ENCODE assay signal across 28 cellular contexts in genomic region chr1:177656598-177656997, GRCh38.
"Had no signal": no experiment of that assay in that cellular context is flagged by ENCODE, and none has a peak within 500 bp of the region (broad histone marks: within the 10 kb centered on the region; RNA-seq: fewer than 3 reads in every experiment).

No MANE protein-coding gene starts in this region.

- H3K27me3 ChIP-seq: neural progenitor cell, ovary, spleen, suprapubic skin, testis, tibial artery, transverse colon, upper lobe of right lung, uterus had no signal

- H3K9me3 ChIP-seq: ovary, psoas muscle, suprapubic skin, testis, transverse colon, upper lobe of right lung, uterus had no signal

- H3K4me1 ChIP-seq: parathyroid adenoma, psoas muscle, spleen, suprapubic skin, testis, tibial artery, transverse colon, upper lobe of right lung, uterus had no signal

- ATAC-seq: natural killer cell; right cardiac atrium; sciatic nerve; stimulated activated memory B cell treated with anti-CD40 and anti-IgM and Interleukin-4, amounts not matched to agents 10 μg/mL and 1 μg/mL and 100 μg/mL, for 72 hours; stimulated activated naive CD8-positive, alpha-beta T cell treated with anti-CD3 and anti-CD28 coated beads, Interleukin-15, amount 100 ng/mL, for 72 hours; stimulated activated naive CD8-positive, alpha-beta T cell treated with anti-CD3 and anti-CD28 coated beads, Interleukin-15, Interleukin-2, amounts not matched to agents 100 U/mL and 50 U/mL, for 24 hours; upper lobe of right lung had no signal

- H3K27ac ChIP-seq: neural progenitor cell, ovary, parathyroid adenoma, psoas muscle, skin epidermis, spleen, suprapubic skin, testis, tibial artery, transverse colon, upper lobe of right lung, uterus had no signal

- H3K36me3 ChIP-seq: neural progenitor cell, ovary, spleen, suprapubic skin, tibial artery, transverse colon, upper lobe of right lung, uterus had no signal

- DNase-seq: natural killer cell; occipital lobe; ovary; posterior cingulate gyrus; psoas muscle; right cardiac atrium; spleen; stimulated activated CD4-positive, alpha-beta T cell treated with anti-CD3 and anti-CD28 coated beads, Interleukin-12 subunit alpha, Interleukin-12 subunit beta, amount 100 ng/mL, for 4 hours; stimulated activated CD4-positive, alpha-beta T cell treated with anti-CD3 and anti-CD28 coated beads, Interleukin-1b, Interleukin-23, amount 100 ng/mL, for 48 hours; stimulated activated CD4-positive, alpha-beta T cell treated with anti-CD3 and anti-CD28 coated beads, Interleukin-4, amount 100 ng/mL, for 1 hour; stimulated activated CD4-positive, alpha-beta T cell treated with anti-CD3 and anti-CD28 coated beads, Interleukin-4, amount 100 ng/mL, for 4 hours; stimulated activated CD8-positive, alpha-beta memory T cell treated with anti-CD3 and anti-CD28 coated beads, Interleukin-4, amount 100 ng/mL, for 48 hours; stimulated activated naive CD4-positive, alpha-beta T cell; stimulated activated naive CD8-positive, alpha-beta T cell treated with anti-CD3 and anti-CD28 coated beads, Interleukin-15, amount 100 ng/mL, for 72 hours; stimulated activated naive CD8-positive, alpha-beta T cell treated with anti-CD3 and anti-CD28 coated beads, Interleukin-15, Interleukin-2, amounts not matched to agents 100 U/mL and 50 U/mL, for 24 hours; substantia nigra; testis; tibial artery; transverse colon; upper lobe of right lung; uterus had no signal

- H3K4me3 ChIP-seq: neural progenitor cell, ovary, psoas muscle, skin epidermis, smooth muscle cell, spleen, suprapubic skin, testis, tibial artery, transverse colon, upper lobe of right lung, uterus had no signal
